ENCODE assay signal across 8 cellular contexts in the genomic region with DNA sequence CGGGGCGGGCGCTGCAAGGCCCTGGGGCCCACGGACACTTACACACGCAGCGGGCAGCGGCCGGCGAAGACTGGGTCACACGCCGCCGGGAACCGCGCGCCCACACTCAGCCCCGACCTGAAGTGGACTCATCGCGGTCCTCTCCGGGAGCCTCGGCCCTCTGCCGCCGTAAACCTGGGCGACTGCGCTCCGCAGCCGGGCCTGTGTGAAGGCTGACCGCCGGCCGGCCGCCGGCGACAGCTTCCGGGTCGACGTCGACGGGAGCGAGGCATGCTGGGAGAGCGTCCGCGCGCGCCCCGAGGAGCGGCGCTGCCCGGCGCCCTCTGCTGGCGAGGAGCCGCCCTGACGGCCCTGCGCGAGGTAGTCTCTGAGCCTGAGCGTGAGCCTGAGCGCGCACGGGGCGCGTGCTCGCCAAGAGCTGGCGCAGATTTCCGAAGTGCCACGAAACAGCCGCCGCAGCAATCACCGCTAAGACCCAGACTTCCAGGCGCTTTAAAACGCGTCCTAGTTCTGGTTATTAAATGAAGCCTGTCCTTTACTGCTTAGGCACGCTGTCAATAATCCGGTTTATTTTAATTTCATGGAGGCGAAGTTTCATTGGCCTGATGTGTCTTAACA. TPM values are rescaled to one million over a fixed set of nuclear protein-coding genes. Genes with fewer than 3 reads are reported as not detected.
DNase-seq lines count a peak whose midpoint lies in the region; ATAC-seq, FAIRE-seq and TF ChIP-seq lines count a peak whose summit lies in the region.

A gene with protein sequence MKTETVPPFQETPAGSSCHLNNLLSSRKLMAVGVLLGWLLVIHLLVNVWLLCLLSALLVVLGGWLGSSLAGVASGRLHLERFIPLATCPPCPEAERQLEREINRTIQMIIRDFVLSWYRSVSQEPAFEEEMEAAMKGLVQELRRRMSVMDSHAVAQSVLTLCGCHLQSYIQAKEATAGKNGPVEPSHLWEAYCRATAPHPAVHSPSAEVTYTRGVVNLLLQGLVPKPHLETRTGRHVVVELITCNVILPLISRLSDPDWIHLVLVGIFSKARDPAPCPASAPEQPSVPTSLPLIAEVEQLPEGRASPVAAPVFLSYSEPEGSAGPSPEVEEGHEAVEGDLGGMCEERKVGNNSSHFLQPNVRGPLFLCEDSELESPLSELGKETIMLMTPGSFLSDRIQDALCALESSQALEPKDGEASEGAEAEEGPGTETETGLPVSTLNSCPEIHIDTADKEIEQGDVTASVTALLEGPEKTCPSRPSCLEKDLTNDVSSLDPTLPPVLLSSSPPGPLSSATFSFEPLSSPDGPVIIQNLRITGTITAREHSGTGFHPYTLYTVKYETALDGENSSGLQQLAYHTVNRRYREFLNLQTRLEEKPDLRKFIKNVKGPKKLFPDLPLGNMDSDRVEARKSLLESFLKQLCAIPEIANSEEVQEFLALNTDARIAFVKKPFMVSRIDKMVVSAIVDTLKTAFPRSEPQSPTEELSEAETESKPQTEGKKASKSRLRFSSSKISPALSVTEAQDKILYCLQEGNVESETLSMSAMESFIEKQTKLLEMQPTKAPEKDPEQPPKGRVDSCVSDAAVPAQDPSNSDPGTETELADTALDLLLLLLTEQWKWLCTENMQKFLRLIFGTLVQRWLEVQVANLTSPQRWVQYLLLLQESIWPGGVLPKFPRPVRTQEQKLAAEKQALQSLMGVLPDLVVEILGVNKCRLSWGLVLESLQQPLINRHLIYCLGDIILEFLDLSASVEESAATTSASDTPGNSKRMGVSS (minus strand): TSS at position 242 of the 618 bp plus-strand sequence. CDS start 540 bp downstream, outside the sequence.

- TF ChIP-seq CTCF in right atrium auricular region (IDR thresholded peaks at IDR 0.05), result peak; percentile 96 to 99

- ATAC-seq in HG02840 (IDR thresholded peaks at IDR 0.05; ENCODE audit: low FRiP score, unreplicated experiment), result peak; percentile 98

- peak; percentile 93 for TF ChIP-seq POLR2A in GM15510 (IDR thresholded peaks at IDR 0.05; ENCODE audit: borderline replicate concordance, extremely low read depth, insufficient read length)

- H3K36me3 ChIP-seq in right atrium auricular region, result peaks cover 6% of the 10 kb centered on the region

- H3K4me1 ChIP-seq in right atrium auricular region, result peaks cover 0 to 36% of the 10 kb centered on the region in 2 donors

- peak within 1 kb of the TSS; percentile 83 for H3K27ac ChIP-seq in angular gyrus (ENCODE audit: low read depth, low read length)
- peak within 1 kb of the TSS; percentile 77 to 82 for H3K27ac ChIP-seq in right atrium auricular region

- H3K27me3 ChIP-seq in right atrium auricular region, result no peaks in the 10 kb centered on the region

- FAIRE-seq in urothelium cell line (lab: Jason Lieb, UNC), result no peak

- H3K9me3 ChIP-seq in right atrium auricular region, result no peaks in the 10 kb centered on the region

- DNase-seq in NCI-H1436 (lab: John Stamatoyannopoulos, UW) (peak; percentile 75), T-helper 2 cell (peak; percentile 81 to 93 (median 86)), right atrium auricular region (ENCODE audit: low spot score) (peak; percentile 90), pulmonary artery endothelial cell (ENCODE audit: low read depth, low spot score) (peak; percentile 65), urothelium cell line (ENCODE audit: low spot score) (peak; percentile 93)

- H3K4me3 ChIP-seq in right atrium auricular region, result peak within 1 kb of the TSS; percentile 68 to 91

RNA-seq across cellular contexts. Expression of the gene that starts here (rescaled TPM):
- total RNA-seq in right atrium auricular region (10 to 100 TPM; 66.9 to 85.1 TPM), pulmonary artery endothelial cell (31.7 and 65.2 TPM in 2 replicates)

Comparison
In these comparisons a context has a peak if more than half of its experiments do, and no peak if none do; other contexts are left out.
1. Peak in every context shown above with its lines: DNase-seq, ATAC-seq, H3K4me3 ChIP-seq and H3K27ac ChIP-seq.